17 cellular contexts compared by ENCODE assay signal in genomic region chr1:31488528-31488927, GRCh38.
DNase-seq lines count a peak whose midpoint lies in the region; ATAC-seq, FAIRE-seq and TF ChIP-seq lines count a peak whose summit lies in the region.
"Had no signal": no experiment of that assay in that cellular context is flagged by ENCODE, and none has a peak within 500 bp of the region (broad histone marks: within the 10 kb centered on the region; RNA-seq: fewer than 3 reads in every experiment).

No MANE protein-coding gene starts in this region.

- H3K27me3 ChIP-seq in HepG2 (ENCODE audit: control insufficient read depth in 1 of 2, insufficient read depth in 2 of 2, low read length in 2 of 2) (peaks cover 0 to 7% of the 10 kb centered on the region in 2 experiments; a peak in 3 of 5 replicates), right lobe of liver (no peaks in the 10 kb centered on the region)

- intact Hi-C loops in HepG2 (cut with micrococcal nuclease; ENCODE audit: unreplicated experiment) = no loop called here
- intact Hi-C loops in right lobe of liver (cut with DNase I) = no loop called here

- peaks cover 18% of the 10 kb centered on the region for H3K4me1 Mint-ChIP-seq in activated T-helper 17 cell treated with anti-CD3 and anti-CD28 coated beads, Interleukin-2, amount 50 U/mL, for 72 hours

- no peak for TF ChIP-seq RAD21 in HepG2 (CRISPR knock-in tag; IDR thresholded peaks at IDR 0.05)

- H3K79me2 ChIP-seq in HepG2 (ENCODE audit: insufficient read depth, low read length) = no peaks in the 10 kb centered on the region

- H3K9me3 ChIP-seq in HepG2 (ENCODE audit: low read length) (no peaks in the 10 kb centered on the region), right lobe of liver (no peaks in the 10 kb centered on the region), HEK293 (ENCODE audit: control insufficient read depth, insufficient read depth, low read depth, low read length) (no peaks in the 10 kb centered on the region)

- H3K36me3 Mint-ChIP-seq in activated T-helper 17 cell treated with anti-CD3 and anti-CD28 coated beads, Interleukin-2, amount 50 U/mL, for 72 hours (ENCODE audit: low read depth) = peaks cover 6% of the 10 kb centered on the region

- CTCF ChIA-PET in HepG2 (lab: Yijun Ruan, JAX; ENCODE audit: low intra/inter-chr PET ratio, low total read pairs) = no interaction called here
- CTCF ChIA-PET in HEK293 (lab: Yijun Ruan, JAX) = interaction anchor here (0.6 kb wide), 1 partner anchor 208 kb away, joined by 3 read pairs; no protein-coding TSS in a partner anchor

- H3K27ac Mint-ChIP-seq in activated T-helper 17 cell treated with anti-CD3 and anti-CD28 coated beads, Interleukin-2, amount 50 U/mL, for 72 hours = no peak overlapping the region
- H3K27ac Mint-ChIP-seq: B cell; CD4-positive, alpha-beta T cell; H9 had no signal

- WGBS in HepG2 (ENCODE audit: low lambda C conversion rate) = 63% methylated on average over 4 of the region's 4 CpGs
- 94% methylated on average over 3 of the region's 4 CpGs for WGBS in right lobe of liver (ENCODE audit: insufficient coverage, low coverage, low lambda C conversion rate, missing lambda C conversion rate)

- no peaks in the 10 kb centered on the region for H4K20me1 ChIP-seq in HepG2 (ENCODE audit: insufficient read depth, low read length)

- peaks cover 11% of the 10 kb centered on the region for H3K9me3 Mint-ChIP-seq in activated T-helper 17 cell treated with anti-CD3 and anti-CD28 coated beads, Interleukin-2, amount 50 U/mL, for 72 hours
- H3K9me3 Mint-ChIP-seq: CD4-positive, alpha-beta T cell had no signal

- H3K4me1 ChIP-seq in HepG2 (ENCODE audit: insufficient read depth, low read length) (peaks cover 29% of the 10 kb centered on the region), right lobe of liver (no peaks in the 10 kb centered on the region), HEK293 (ENCODE audit: control insufficient read depth, insufficient read depth, low read length) (no peaks in the 10 kb centered on the region)

- ATAC-seq in HepG2 = no peak
- ATAC-seq in right lobe of liver = no peak
- ATAC-seq in activated T-helper 17 cell treated with anti-CD3 and anti-CD28 coated beads, Interleukin-2, amount 50 U/mL, for 72 hours (replicated peaks) = peak; percentile 32

- no peak overlapping the region for H3K9ac ChIP-seq in HepG2 (ENCODE audit: insufficient read depth, low read depth, low read length)

- H3K4me3 Mint-ChIP-seq in activated T-helper 17 cell treated with anti-CD3 and anti-CD28 coated beads, Interleukin-2, amount 50 U/mL, for 72 hours = no peak overlapping the region
- H3K4me3 Mint-ChIP-seq: B cell; CD4-positive, alpha-beta T cell; H9 had no signal

- H2AFZ ChIP-seq in HepG2 (ENCODE audit: low read length) = no peak overlapping the region

- no peak for TF ChIP-seq EP300 in HepG2 (IDR thresholded peaks at IDR 0.05; ENCODE audit: low read depth in 2 of 2, low read length in 2 of 2)
- TF ChIP-seq EP300 in HepG2 (CRISPR knock-in tag; IDR thresholded peaks at IDR 0.05; ENCODE audit: borderline replicate concordance) = no peak

- in situ Hi-C loops in HepG2 (cut with HindIII; ENCODE audit: extremely low pct_ligation_motif_present, low pct_unique_long_range_greater_than_20kb) = no loop called here

- TF ChIP-seq CTCF in HepG2 (CRISPR knock-in tag; IDR thresholded peaks at IDR 0.05) (no peak), right lobe of liver (IDR thresholded peaks at IDR 0.05) (no peak), HEK293 (tag by site-specific recombination; IDR thresholded peaks at IDR 0.05) (no peak)

- H3K27ac ChIP-seq in HepG2 (ENCODE audit: extremely low read length, insufficient read depth, low read length) = no peak overlapping the region
- H3K27ac ChIP-seq in right lobe of liver = no peak overlapping the region
- H3K27ac ChIP-seq in HEK293 (ENCODE audit: extremely low read depth, low read depth, low read length) = no peak overlapping the region

- no peak overlapping the region for H3K4me2 ChIP-seq in HepG2 (ENCODE audit: low read depth, low read length)

- POLR2A ChIA-PET in HepG2 (lab: Yijun Ruan, JAX) = no interaction called here
- POLR2A ChIA-PET in HEK293 (lab: Yijun Ruan, JAX) = interaction anchor here (0.6 kb wide), 1 partner anchor 96 kb away, joined by 6 read pairs; no protein-coding TSS in a partner anchor

- peaks cover 3% of the 10 kb centered on the region for H3K27me3 Mint-ChIP-seq in activated T-helper 17 cell treated with anti-CD3 and anti-CD28 coated beads, Interleukin-2, amount 50 U/mL, for 72 hours
- H3K27me3 Mint-ChIP-seq: CD4-positive, alpha-beta T cell had no signal

- DNase-seq in HepG2 (ENCODE audit: low spot score) (no peak), right lobe of liver (no peak), NCI-H774 (lab: John Stamatoyannopoulos, UW) (no peak), NCI-H748 (lab: John Stamatoyannopoulos, UW; ENCODE audit: unreplicated experiment) (no peak)
- no peak for DNase-seq in NK-92 treated with Interleukin-12 subunit alpha and Interleukin-12 subunit beta, amount 100 ng/mL, for 24 hours (lab: John Stamatoyannopoulos, UW)
- DNase-seq: C1 segment of cervical spinal cord; Calu3; CD4-positive, alpha-beta T cell; DMS 273 treated with DMSO at 0.1 percent for 48 hours; GOT3; H9 had no signal

- H3K36me3 ChIP-seq in HepG2 (replicated peaks in 1 of 2; ENCODE audit: control insufficient read depth in 1 of 2, insufficient read depth in 2 of 2, low read length in 2 of 2) (no peaks in the 10 kb centered on the region), right lobe of liver (no peaks in the 10 kb centered on the region), HEK293 (ENCODE audit: control insufficient read depth in 2 of 2, insufficient read depth in 1 of 2, low read length in 2 of 2) (no peaks in the 10 kb centered on the region)

- H3K4me3 ChIP-seq in HepG2 (replicated peaks in 1 of 3; ENCODE audit: insufficient read depth in 1 of 3, low read depth in 2 of 3, low read length in 3 of 3) (no peak overlapping the region), right lobe of liver (no peak overlapping the region), HEK293 (ENCODE audit: low read depth, low read length) (no peak overlapping the region)

- no peak for FAIRE-seq in HepG2 (lab: Jason Lieb, UNC)
- FAIRE-seq: A204.1, G401.6, GM12891 had no signal

- no TSS peak for BruUV-seq in HepG2 (replicated peaks; lab: Mats Ljungman, UMichigan)

- TF ChIP-seq POLR2A in HepG2 (IDR thresholded peaks at IDR 0.05; ENCODE audit: insufficient read depth in 1 of 2, low read depth in 2 of 2, low read length in 2 of 2) (no peak), right lobe of liver (IDR thresholded peaks at IDR 0.05) (no peak)

TF ChIP-seq in HepG2, 621 proteins besides CTCF, POLR2A, EP300 and RAD21 (continues in another document):
- TF ChIP-seq CREB1 (IDR thresholded peaks at IDR 0.05) (peak; percentile 76), CREB1 (CRISPR knock-in tag; IDR thresholded peaks at IDR 0.05) (no peak), ZUFSP (CRISPR knock-in tag; IDR thresholded peaks at IDR 0.05; ENCODE audit: borderline replicate concordance) (no peak), RBFOX2 (IDR thresholded peaks at IDR 0.05; ENCODE audit: low read depth, low read length) (no peak)

TF ChIP-seq in HEK293, 187 proteins besides CTCF, POLR2A, EP300 and RAD21:
- TF ChIP-seq ZNF202 (tag by site-specific recombination; IDR thresholded peaks at IDR 0.05; ENCODE audit: borderline replicate concordance) = no peak
- TF ChIP-seq ZNF121 (tag by site-specific recombination; IDR thresholded peaks at IDR 0.05) = no peak
- TF ChIP-seq ZNF660 (tag by site-specific recombination; IDR thresholded peaks at IDR 0.05) = peak; percentile 73; the same call in 1 of the 2 replicates
- TF ChIP-seq ZSCAN4 (tag by site-specific recombination; IDR thresholded peaks at IDR 0.05) = peak; percentile 58
- peak; percentile 84 for TF ChIP-seq ZBTB21 (tag by site-specific recombination; IDR thresholded peaks at IDR 0.05)
- peak; percentile 67 for TF ChIP-seq ZNF629 (tag by site-specific recombination; IDR thresholded peaks at IDR 0.05)
- peak; percentile 42 for TF ChIP-seq ZNF335 (tag by site-specific recombination; conservative IDR thresholded peaks at IDR 0.05)
- TF ChIP-seq ATF2 (tag by site-specific recombination; IDR thresholded peaks at IDR 0.05; ENCODE audit: low read depth) = peak; percentile 87
- no peak for TF ChIP-seq ZNF362 (tag by site-specific recombination; IDR thresholded peaks at IDR 0.05)

Comparison
In these comparisons a context has a peak if more than half of its experiments do, and no peak if none do; other contexts are left out.
1. Of the 63 proteins assayed by ChIP-seq in both HepG2 and HEK293: peak only in HepG2: none; only in HEK293: ATF2, ZBTB21, ZNF335, ZNF629 and ZNF660; in both: none; in neither: 58.